ENCODE assay signal across 1 cellular context in the genomic region with DNA sequence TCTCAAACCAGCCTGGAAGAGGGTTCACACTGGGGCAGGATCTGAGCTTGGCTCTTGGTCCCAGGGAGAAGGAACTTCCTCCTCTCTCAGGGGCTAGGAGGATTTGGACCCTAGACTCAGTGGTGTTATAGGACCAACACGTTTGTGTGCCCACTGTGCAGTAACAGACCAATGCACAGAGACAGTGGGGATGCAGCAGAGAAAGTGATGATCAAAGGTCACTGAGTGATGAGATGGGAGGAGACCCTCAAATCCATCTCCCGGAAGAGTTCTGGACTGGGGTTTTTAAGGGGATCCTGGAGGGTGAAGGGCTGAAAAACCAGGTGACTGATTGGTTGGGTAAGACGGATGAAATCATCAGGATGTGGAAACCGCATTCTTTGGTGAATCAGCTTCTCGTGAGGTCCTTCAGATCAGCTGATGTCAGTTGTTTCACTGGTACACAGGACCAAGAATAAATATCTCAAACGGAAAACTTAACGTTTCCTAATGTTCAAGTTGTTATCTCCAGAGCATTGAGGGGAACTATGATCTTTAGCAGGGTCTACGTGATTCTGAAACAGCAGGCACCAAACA.
TF ChIP-seq lines count a peak whose summit lies in the region.

No MANE protein-coding gene starts in this region.

TF ChIP-seq in endothelial cell of umbilical vein, 7 proteins besides CTCF, POLR2A, EP300 and RAD21 (continued from another document):
- TF ChIP-seq EZH2 (IDR thresholded peaks at IDR 0.05; ENCODE audit: borderline replicate concordance, low read depth, low read length, severe bottlenecking), result no peak
- no peak for TF ChIP-seq POLR2AphosphoS5 (IDR thresholded peaks at IDR 0.05; ENCODE audit: insufficient read depth, low read depth, low read length)
